Comparison of ENCODE assay signal across 12 cellular contexts in genomic region chr13:39254606-39255005, GRCh38.
"Had no signal": no experiment of that assay in that cellular context is flagged by ENCODE, and none has a peak within 500 bp of the region (broad histone marks: within the 10 kb centered on the region; RNA-seq: fewer than 3 reads in every experiment).

No MANE protein-coding gene starts in this region.

- DNase-seq: activated CD4-positive, alpha-beta memory T cell treated with anti-CD3 and anti-CD28 coated beads, Interleukin-2, amount 10 ng/mL, durations not matched to agents 7 days and 5 days; activated CD4-positive, alpha-beta T cell treated with anti-CD3 and anti-CD28 coated beads for 4 hours; activated naive CD4-positive, alpha-beta T cell treated with anti-CD3 and anti-CD28 coated beads, Interleukin-2, amount 50 U/mL, for 16 hours; activated T-cell treated with anti-CD3 and anti-CD28 coated beads, Interleukin-2, amount 50 U/mL, for 24 hours; adrenal gland; nucleus accumbens; posterior cingulate gyrus; stimulated activated CD4-positive, alpha-beta T cell treated with anti-CD3 and anti-CD28 coated beads, Interleukin-2, amount 100 ng/mL, for 48 hours had no signal

- H3K4me1 ChIP-seq: adrenal gland, tibial nerve had no signal

- H3K4me3 ChIP-seq: adrenal gland, cardiac muscle cell, gastroesophageal sphincter, tibial nerve had no signal

- ATAC-seq: gastroesophageal sphincter; stimulated activated memory B cell treated with anti-CD40 and anti-IgM and Interleukin-4, amounts not matched to agents 10 μg/mL and 1 μg/mL and 100 μg/mL, for 72 hours had no signal

- H3K27me3 ChIP-seq: adrenal gland, cardiac muscle cell, gastroesophageal sphincter, tibial nerve had no signal

- H3K9me3 ChIP-seq: adrenal gland, gastroesophageal sphincter, tibial nerve had no signal

- H3K27ac ChIP-seq: adrenal gland, cardiac muscle cell, gastroesophageal sphincter, tibial nerve had no signal

- H3K36me3 ChIP-seq: adrenal gland, cardiac muscle cell, gastroesophageal sphincter, tibial nerve had no signal
